In genomic region chr2:211367252-211367651, GRCh38 we compare ENCODE assay signal across 18 cellular contexts.
A peak's percentile ranks its signal among the peaks of the same experiment; 100 is the strongest.
DNase-seq lines count a peak whose midpoint lies in the region; ATAC-seq and TF ChIP-seq lines count a peak whose summit lies in the region.
"Had no signal": no experiment of that assay in that cellular context is flagged by ENCODE, and none has a peak within 500 bp of the region (broad histone marks: within the 10 kb centered on the region; RNA-seq: fewer than 3 reads in every experiment).

No MANE protein-coding gene starts in this region.

- ATAC-seq in HG03571 (IDR thresholded peaks at IDR 0.05; ENCODE audit: unreplicated experiment): peak; percentile 13
- ATAC-seq in GM19328 (IDR thresholded peaks at IDR 0.05; ENCODE audit: unreplicated experiment): no peak
- ATAC-seq: A549, right cardiac atrium, SK-N-SH treated with all-trans-retinoic acid at 6 μM for 48 hours had no signal

- no peaks in the 10 kb centered on the region for H3F3A ChIP-seq in smooth muscle cell (ENCODE audit: low read depth)

- peak overlapping the region; percentile 3 for H3K27ac ChIP-seq in smooth muscle cell (ENCODE audit: low read depth)
- H3K27ac ChIP-seq: A549 had no signal

- no peaks in the 10 kb centered on the region for H4K20me1 ChIP-seq in smooth muscle cell (ENCODE audit: low read depth)

- H3K9me3 ChIP-seq in smooth muscle cell (replicated peaks; ENCODE audit: low read depth): no peaks in the 10 kb centered on the region
- H3K9me3 ChIP-seq: A549 had no signal

- H3K4me3 ChIP-seq in smooth muscle cell: no peak overlapping the region
- H3K4me3 ChIP-seq: A549 had no signal

- no peaks in the 10 kb centered on the region for H3K79me2 ChIP-seq in smooth muscle cell (ENCODE audit: low read depth)

- H2AFZ ChIP-seq in smooth muscle cell (ENCODE audit: low read depth): no peak overlapping the region

- no peak overlapping the region for H3K4me2 ChIP-seq in smooth muscle cell
- H3K4me2 ChIP-seq: A549 had no signal

- H3K9ac ChIP-seq in smooth muscle cell (ENCODE audit: low read depth): no peak overlapping the region

- no peaks in the 10 kb centered on the region for H3K4me1 ChIP-seq in smooth muscle cell (ENCODE audit: low read depth)
- H3K4me1 ChIP-seq: A549 had no signal

- no peaks in the 10 kb centered on the region for H3K36me3 ChIP-seq in smooth muscle cell (ENCODE audit: low read depth)

- H3K27me3 ChIP-seq in smooth muscle cell (ENCODE audit: low read depth): no peaks in the 10 kb centered on the region

- TF ChIP-seq CTCF in smooth muscle cell (IDR thresholded peaks at IDR 0.05; ENCODE audit: borderline replicate concordance, insufficient read depth, poor library complexity, severe bottlenecking): no peak

- DNase-seq in NCI-H526 (lab: John Stamatoyannopoulos, UW) (peak; percentile 15 to 40), NCI-H526 treated with DMSO at 0.1 percent for 48 hours (lab: John Stamatoyannopoulos, UW) (no peak), amniotic epithelial cell (ENCODE audit: low read depth) (peak; percentile 7), smooth muscle cell (lab: John Stamatoyannopoulos, UW; ENCODE audit: unreplicated experiment) (no peak)
- no peak for DNase-seq in activated CD8-positive, alpha-beta memory T cell treated with anti-CD3 and anti-CD28 coated beads, Interleukin-2, amount 50 U/mL, for 4 hours
- DNase-seq in stimulated activated CD8-positive, alpha-beta memory T cell treated with anti-CD3 and anti-CD28 coated beads, Interleukin-4, amount 100 ng/mL, for 48 hours: no peak
- DNase-seq: activated CD4-positive, alpha-beta T cell treated with anti-CD3 and anti-CD28 coated beads, Interleukin-2, amount 50 U/mL, for 48 hours; amygdala; CD4-positive, alpha-beta T cell; immature natural killer cell; Kasumi-1; NCI-H2081; right cardiac atrium; stimulated activated CD4-positive, alpha-beta T cell treated with anti-CD3 and anti-CD28 coated beads, Interleukin-2, amount 100 ng/mL, for 24 hours had no signal

- 91% methylated on average over 5 of the region's 5 CpGs for WGBS in smooth muscle cell (ENCODE audit: low lambda C conversion rate)

Comparison
In these comparisons a context has a peak if more than half of its experiments do, and no peak if none do; other contexts are left out.
1. DNase-seq: peak in NCI-H526 (2 of 2) and amniotic epithelial cell (single experiment); none in NCI-H526 treated with DMSO at 0.1 percent for 48 hours (single experiment), smooth muscle cell (single experiment), activated CD8-positive, alpha-beta memory T cell treated with anti-CD3 and anti-CD28 coated beads, Interleukin-2, amount 50 U/mL, for 4 hours (single experiment) and stimulated activated CD8-positive, alpha-beta memory T cell treated with anti-CD3 and anti-CD28 coated beads, Interleukin-4, amount 100 ng/mL, for 48 hours (single experiment).